In genomic region chr9:41266602-41267001, GRCh38 we compare ENCODE assay signal across 7 cellular contexts.
DNase-seq lines count a peak whose midpoint lies in the region; ATAC-seq, FAIRE-seq and TF ChIP-seq lines count a peak whose summit lies in the region.
"Not testable (repeated sequence)": the region's sequence is repeated elsewhere in the genome, so short reads cannot be mapped to it uniquely, and the experiment has no call there.

No MANE protein-coding gene starts in this region.

- not testable (repeated sequence) for H3K9me2 ChIP-seq in GM23338 (ENCODE audit: insufficient read depth)

- not testable (repeated sequence) for H3K4me1 ChIP-seq in GM23338 (ENCODE audit: insufficient read depth); GM12878 (ENCODE audit: control insufficient read depth, insufficient read depth, low read length); endodermal cell (ENCODE audit: control insufficient read depth, insufficient read depth, low read length); left ventricle myocardium inferior; prostate gland (replicated peaks)

- intact Hi-C loops in GM12878 (cut with micrococcal nuclease; ENCODE audit: unreplicated experiment); left ventricle myocardium inferior (cut with micrococcal nuclease); prostate gland (cut with DNase I): not testable (repeated sequence)

- not testable (repeated sequence) for H3K27ac Mint-ChIP-seq in GM23338, endodermal cell
- H3K27ac Mint-ChIP-seq in stimulated activated naive B cell treated with anti-CD40 and anti-IgM and Interleukin-4, amounts not matched to agents 10 μg/mL and 1 μg/mL and 100 μg/mL, for 72 hours, result peak overlapping the region; percentile 3

- H3K36me3 Mint-ChIP-seq in GM23338 (ENCODE audit: low read depth); endodermal cell (ENCODE audit: low read depth); stimulated activated naive B cell treated with anti-CD40 and anti-IgM and Interleukin-4, amounts not matched to agents 10 μg/mL and 1 μg/mL and 100 μg/mL, for 72 hours: not testable (repeated sequence)

- not testable (repeated sequence) for TF ChIP-seq CTCF in GM23338 (conservative IDR thresholded peaks at IDR 0.05; ENCODE audit: low read depth in 2 of 2); GM12878 (IDR thresholded peaks at IDR 0.05 in 2 of 3, conservative IDR thresholded peaks at IDR 0.05 in 1 of 3; ENCODE audit: control insufficient read depth in 2 of 3, extremely low read depth in 1 of 3, insufficient read depth in 1 of 3, low read depth in 3 of 3, low read length in 3 of 3); endodermal cell (conservative IDR thresholded peaks at IDR 0.05); left ventricle myocardium inferior (IDR thresholded peaks at IDR 0.05; ENCODE audit: borderline replicate concordance); prostate gland (IDR thresholded peaks at IDR 0.05)

- SMC1A ChIA-PET in GM12878 (lab: Charles Lee; ENCODE audit: uncharacterized antibody, unreplicated experiment), result not testable (repeated sequence)

- H3K27me3 ChIP-seq in GM23338 (ENCODE audit: insufficient read depth) (peaks cover 56% of the 10 kb centered on the region), endodermal cell (ENCODE audit: control insufficient read depth, insufficient read depth, low read length, poor library complexity, severe bottlenecking) (peaks cover 28% of the 10 kb centered on the region), left ventricle myocardium inferior (ENCODE audit: low read depth) (peaks cover 25% of the 10 kb centered on the region)
- H3K27me3 ChIP-seq in GM12878 (replicated peaks in 1 of 2; ENCODE audit: control insufficient read depth in 2 of 2, insufficient read depth in 2 of 2, low read length in 1 of 2); prostate gland (replicated peaks; ENCODE audit: insufficient read depth): not testable (repeated sequence)

- not testable (repeated sequence) for H4K20me1 ChIP-seq in GM23338 (replicated peaks; ENCODE audit: insufficient read depth); GM12878 (ENCODE audit: control insufficient read depth, insufficient read depth)

- not testable (repeated sequence) for H3K9me3 Mint-ChIP-seq in GM23338; endodermal cell; stimulated activated naive B cell treated with anti-CD40 and anti-IgM and Interleukin-4, amounts not matched to agents 10 μg/mL and 1 μg/mL and 100 μg/mL, for 72 hours

- FAIRE-seq in GM12878 (lab: Jason Lieb, UNC), result not testable (repeated sequence)

- peak; percentile 65 for ATAC-seq in GM23338
- not testable (repeated sequence) for ATAC-seq in GM12878
- ATAC-seq in stimulated activated naive B cell treated with anti-CD40 and anti-IgM and Interleukin-4, amounts not matched to agents 10 μg/mL and 1 μg/mL and 100 μg/mL, for 72 hours (replicated peaks), result peak in 1 of 2 donors; percentile 23

- not testable (repeated sequence) for H3K36me3 ChIP-seq in GM23338 (ENCODE audit: insufficient read depth); GM12878 (ENCODE audit: control insufficient read depth in 2 of 2, insufficient read depth in 2 of 2, low read length in 1 of 2); endodermal cell (ENCODE audit: control insufficient read depth, insufficient read depth, low read length); left ventricle myocardium inferior; prostate gland

- not testable (repeated sequence) for H3K9ac ChIP-seq in GM12878 (ENCODE audit: control insufficient read depth, insufficient read depth, low read length); endodermal cell (ENCODE audit: extremely low read depth, low read length, poor library complexity, severe bottlenecking)

- not testable (repeated sequence) for H3K27ac ChIP-seq in GM23338 (ENCODE audit: low read depth); GM12878 (ENCODE audit: control insufficient read depth, insufficient read depth); endodermal cell (ENCODE audit: low read depth, low read length); left ventricle myocardium inferior (replicated peaks); prostate gland

- H3K27me3 Mint-ChIP-seq in GM23338 (ENCODE audit: insufficient read depth, low read depth, poor library complexity) (peaks cover 23% of the 10 kb centered on the region), endodermal cell (ENCODE audit: insufficient read depth) (peaks cover 12% of the 10 kb centered on the region)
- not testable (repeated sequence) for H3K27me3 Mint-ChIP-seq in stimulated activated naive B cell treated with anti-CD40 and anti-IgM and Interleukin-4, amounts not matched to agents 10 μg/mL and 1 μg/mL and 100 μg/mL, for 72 hours

- POLR2A ChIA-PET in GM12878 (lab: Charles Lee), result not testable (repeated sequence)

- peak overlapping the region; percentile 73 for H3K4me2 ChIP-seq in GM23338
- H3K4me2 ChIP-seq in GM12878 (ENCODE audit: control insufficient read depth, insufficient read depth), result 0 out of 2 replicates have a peak overlapping the region, but pooled peaks have one; percentile 3

- TF ChIP-seq POLR2A in GM12878 (IDR thresholded peaks at IDR 0.05; ENCODE audit: low read depth, low read length); prostate gland (IDR thresholded peaks at IDR 0.05): not testable (repeated sequence)

- H3F3A ChIP-seq in GM23338 (replicated peaks; ENCODE audit: low read depth), result not testable (repeated sequence)

- not testable (repeated sequence) for H3K9me3 ChIP-seq in GM12878 (replicated peaks; ENCODE audit: control insufficient read depth, insufficient read depth, low read length); endodermal cell (ENCODE audit: control insufficient read depth, low read length); left ventricle myocardium inferior (replicated peaks); prostate gland

- not testable (repeated sequence) for H3K4me1 Mint-ChIP-seq in GM23338; endodermal cell; stimulated activated naive B cell treated with anti-CD40 and anti-IgM and Interleukin-4, amounts not matched to agents 10 μg/mL and 1 μg/mL and 100 μg/mL, for 72 hours

- not testable (repeated sequence) for H2AFZ ChIP-seq in GM23338; GM12878 (ENCODE audit: control insufficient read depth, low read depth, low read length)

- DNase-seq in GM23338 (ENCODE audit: low spot score) (peak; percentile 22), endodermal cell (peak; percentile 27), left ventricle myocardium inferior (peak; percentile 17), left kidney (ENCODE audit: low read depth, low spot score) (peak; percentile 13), prostate gland (ENCODE audit: low spot score) (peak; percentile 50)
- not testable (repeated sequence) for DNase-seq in GM12878 (ENCODE audit: low read depth, low spot score); stimulated activated naive B cell treated with anti-CD40 and anti-IgM and Interleukin-4, amounts not matched to agents 10 μg/mL and 1 μg/mL and 100 μg/mL, for 72 hours

- BruUV-seq in GM12878 (replicated peaks; lab: Mats Ljungman, UMichigan), result not testable (repeated sequence)

- RAD21 ChIA-PET in GM12878 (lab: Charles Lee; ENCODE audit: unreplicated experiment), result not testable (repeated sequence)

- not testable (repeated sequence) for H3K79me2 ChIP-seq in GM23338 (replicated peaks; ENCODE audit: insufficient read depth); GM12878 (ENCODE audit: control insufficient read depth, insufficient read depth, low read length)

- CTCF ChIA-PET in GM12878 (lab: Yijun Ruan, JAX), result not testable (repeated sequence)

- not testable (repeated sequence) for TF ChIP-seq RAD21 in GM12878 (IDR thresholded peaks at IDR 0.05; ENCODE audit: insufficient read depth, low read depth, low read length)

- peak overlapping the region; percentile 64 for H3K4me3 Mint-ChIP-seq in GM23338
- not testable (repeated sequence) for H3K4me3 Mint-ChIP-seq in endodermal cell
- H3K4me3 Mint-ChIP-seq in stimulated activated naive B cell treated with anti-CD40 and anti-IgM and Interleukin-4, amounts not matched to agents 10 μg/mL and 1 μg/mL and 100 μg/mL, for 72 hours, result peak overlapping the region; percentile 32 to 47

- in situ Hi-C loops in GM12878 (cut with MboI), result not testable (repeated sequence)

- TF ChIP-seq EP300 in GM12878 (IDR thresholded peaks at IDR 0.05; ENCODE audit: borderline replicate concordance in 1 of 2, control insufficient read depth in 1 of 2, low read depth in 2 of 2, low read length in 2 of 2), result not testable (repeated sequence)

- peak overlapping the region; percentile 46; the same call in 1 of the 2 replicates for H3K4me3 ChIP-seq in GM23338
- not testable (repeated sequence) for H3K4me3 ChIP-seq in GM12878; endodermal cell (ENCODE audit: low read length)
- H3K4me3 ChIP-seq in left ventricle myocardium inferior, result peak overlapping the region; percentile 37
- peak overlapping the region in 1 of 2 donors; percentile 16 for H3K4me3 ChIP-seq in prostate gland

- 70% methylated on average over 21 of the region's 25 CpGs for WGBS in GM12878 (ENCODE audit: insufficient coverage, insufficient replicate concordance, low lambda C conversion rate, missing lambda C conversion rate)
- WGBS in endodermal cell (ENCODE audit: insufficient coverage in 1 of 2, insufficient read length in 1 of 2), 2 experiments, result 26% methylated on average over 15 of the region's 25 CpGs; no CpG with 5 or more reads in 1 of the 2 experiments
- 6% methylated on average over 13 of the region's 25 CpGs for WGBS in prostate gland

TF ChIP-seq in GM23338, 12 proteins besides CTCF, POLR2A, EP300 and RAD21:
- TF ChIP-seq EZH2 (IDR thresholded peaks at IDR 0.05; ENCODE audit: low read depth, unreplicated experiment) (peak; percentile 88), EZH2phosphoT487 (IDR thresholded peaks at IDR 0.05; ENCODE audit: unreplicated experiment) (peak; percentile 70)
